ENCODE assay signal across 15 cellular contexts in genomic region chr7:44286618-44287487, GRCh38. TPM values are rescaled to one million over a fixed set of nuclear protein-coding genes. Genes with fewer than 3 reads are reported as not detected.
DNase-seq lines count a peak whose midpoint lies in the region; ATAC-seq and TF ChIP-seq lines count a peak whose summit lies in the region.
"Had no signal": no experiment of that assay in that cellular context is flagged by ENCODE, and none has a peak within 500 bp of the region (broad histone marks: within the 10 kb centered on the region; RNA-seq: fewer than 3 reads in every experiment).

No MANE protein-coding gene starts in this region.

- H3K36me3 Mint-ChIP-seq in glutamatergic neuron (ENCODE audit: unreplicated experiment), result no peaks in the 10 kb centered on the region
- no peaks in the 10 kb centered on the region for H3K36me3 Mint-ChIP-seq in osteocyte (ENCODE audit: unreplicated experiment)
- H3K36me3 Mint-ChIP-seq in effector memory CD8-positive, alpha-beta T cell (ENCODE audit: insufficient read depth), result no peaks in the 10 kb centered on the region

- peaks cover 2% of the 10 kb centered on the region for H3K27me3 Mint-ChIP-seq in glutamatergic neuron (ENCODE audit: unreplicated experiment)
- peaks cover 21% of the 10 kb centered on the region for H3K27me3 Mint-ChIP-seq in osteocyte (ENCODE audit: unreplicated experiment)
- peaks cover 19 to 47% of the 10 kb centered on the region in 2 donors for H3K27me3 Mint-ChIP-seq in effector memory CD8-positive, alpha-beta T cell

- H3K4me1 Mint-ChIP-seq in glutamatergic neuron (ENCODE audit: low read depth, unreplicated experiment), result peaks cover 36% of the 10 kb centered on the region
- H3K4me1 Mint-ChIP-seq in osteocyte (ENCODE audit: unreplicated experiment), result no peaks in the 10 kb centered on the region
- H3K4me1 Mint-ChIP-seq in effector memory CD8-positive, alpha-beta T cell (ENCODE audit: low read depth in 2 of 2), result no peaks in the 10 kb centered on the region
- H3K4me1 Mint-ChIP-seq: activated T-helper 17 cell treated with anti-CD3 and anti-CD28 coated beads, Interleukin-2, amount 50 U/mL, for 72 hours had no signal

- H3K9me3 Mint-ChIP-seq in glutamatergic neuron (ENCODE audit: unreplicated experiment) (peaks cover 12% of the 10 kb centered on the region), osteocyte (ENCODE audit: unreplicated experiment) (no peaks in the 10 kb centered on the region)
- no peaks in the 10 kb centered on the region for H3K9me3 Mint-ChIP-seq in effector memory CD8-positive, alpha-beta T cell
- H3K9me3 Mint-ChIP-seq: activated T-helper 17 cell treated with anti-CD3 and anti-CD28 coated beads, Interleukin-2, amount 50 U/mL, for 72 hours had no signal

- no peak for ATAC-seq in effector memory CD8-positive, alpha-beta T cell (replicated peaks)
- ATAC-seq in HG03159 (IDR thresholded peaks at IDR 0.05; ENCODE audit: unreplicated experiment), result no peak
- ATAC-seq: activated T-helper 17 cell treated with anti-CD3 and anti-CD28 coated beads, Interleukin-2, amount 50 U/mL, for 72 hours had no signal

- no peak overlapping the region for H3K4me3 ChIP-seq in NB4 (ENCODE audit: low read depth, low read length)
- H3K4me3 ChIP-seq: SJSA1 had no signal

- TF ChIP-seq POLR2A in NB4 (IDR thresholded peaks at IDR 0.05; ENCODE audit: extremely low read depth, insufficient read length), result no peak

- DNase-seq in 8988T (peak; percentile 14), NB4 (ENCODE audit: low read depth) (peak; percentile 63), glutamatergic neuron (peak; percentile 5), osteocyte (ENCODE audit: extremely low spot score, unreplicated experiment) (peak; percentile 79), DMS153 treated with DMSO at 0.1 percent for 48 hours (lab: John Stamatoyannopoulos, UW; ENCODE audit: unreplicated experiment) (no peak), foreskin melanocyte (no peak)
- no peak for DNase-seq in effector memory CD8-positive, alpha-beta T cell
- DNase-seq: Karpas-422; NCI-H2029 treated with DMSO at 0.1 percent for 48 hours; stimulated activated CD4-positive, alpha-beta T cell treated with anti-CD3 and anti-CD28 coated beads, Interleukin-4, amount 100 ng/mL, for 24 hours; stimulated activated naive CD4-positive, alpha-beta T cell treated with Interleukin-2 at 50 U/mL for 16 hours had no signal

- H3K27ac Mint-ChIP-seq in glutamatergic neuron (ENCODE audit: unreplicated experiment) (peak overlapping the region; percentile 88), osteocyte (ENCODE audit: unreplicated experiment) (no peak overlapping the region)
- no peak overlapping the region for H3K27ac Mint-ChIP-seq in effector memory CD8-positive, alpha-beta T cell
- H3K27ac Mint-ChIP-seq: activated T-helper 17 cell treated with anti-CD3 and anti-CD28 coated beads, Interleukin-2, amount 50 U/mL, for 72 hours had no signal

- H3K4me3 Mint-ChIP-seq in glutamatergic neuron (ENCODE audit: unreplicated experiment) (no peak overlapping the region), osteocyte (ENCODE audit: unreplicated experiment) (no peak overlapping the region)
- H3K4me3 Mint-ChIP-seq in effector memory CD8-positive, alpha-beta T cell, result no peak overlapping the region
- H3K4me3 Mint-ChIP-seq: activated T-helper 17 cell treated with anti-CD3 and anti-CD28 coated beads, Interleukin-2, amount 50 U/mL, for 72 hours had no signal

- TF ChIP-seq CTCF in NB4 (IDR thresholded peaks at IDR 0.05; ENCODE audit: low read depth, low read length) (no peak), glutamatergic neuron (IDR thresholded peaks at IDR 0.05; ENCODE audit: partially characterized antibody, unreplicated experiment) (no peak), osteocyte (IDR thresholded peaks at IDR 0.05) (no peak)

RNA-seq across cellular contexts. Expression of gene CAMK2B, which starts 38.5 kb away (rescaled TPM):
- total RNA-seq in glutamatergic neuron (ENCODE audit: unreplicated experiment), result 55.1 TPM
- not detected in 2 replicates for total RNA-seq in osteocyte
- total RNA-seq: bronchial epithelial cell, SJSA1 had no signal

Comparison
In these comparisons a context has a peak if more than half of its experiments do, and no peak if none do; other contexts are left out.
1. DNase-seq: peak in 8988T (single experiment), NB4 (single experiment), glutamatergic neuron (single experiment) and osteocyte (single experiment); none in DMS153 treated with DMSO at 0.1 percent for 48 hours (single experiment), effector memory CD8-positive, alpha-beta T cell (0 of 3) and foreskin melanocyte (single experiment).
2. RNA of gene CAMK2B, which starts 38.5 kb away (total RNA-seq): 55.1 TPM in glutamatergic neuron (single experiment); not detected in osteocyte; every median in the first group is over 10 times any median in the second.